ENCODE assay signal across 18 cellular contexts in the genomic region with DNA sequence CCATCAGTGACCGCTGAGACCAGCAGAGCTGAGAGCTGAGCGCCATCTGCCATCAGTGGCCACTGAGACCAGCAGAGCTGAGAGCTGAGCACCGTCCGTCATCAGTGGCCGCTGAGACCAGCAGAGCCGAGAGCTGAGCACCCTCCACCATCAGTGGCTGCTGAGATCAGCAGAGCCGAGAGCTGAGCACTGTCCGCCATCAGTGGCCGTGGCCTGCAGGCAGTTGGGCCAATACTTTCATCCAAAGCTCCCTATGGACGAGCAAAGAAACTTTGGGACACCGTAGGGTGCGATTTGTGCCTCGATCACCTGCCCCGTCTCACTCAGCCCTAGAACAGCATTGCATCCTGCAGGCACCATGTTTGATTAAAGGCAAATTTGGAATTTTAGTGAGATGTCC.
DNase-seq lines count a peak whose midpoint lies in the region; ATAC-seq and TF ChIP-seq lines count a peak whose summit lies in the region.
"Had no signal": no experiment of that assay in that cellular context is flagged by ENCODE, and none has a peak within 500 bp of the region (broad histone marks: within the 10 kb centered on the region; RNA-seq: fewer than 3 reads in every experiment).

No MANE protein-coding gene starts in this region.

- intact Hi-C loops in Right ventricle myocardium superior (cut with DNase I) (no loop called here), heart right ventricle (cut with DNase I) (no loop called here), posterior vena cava (cut with DNase I) (no loop called here), upper lobe of right lung (cut with DNase I) (no loop called here)

- H3K9me3 ChIP-seq in heart right ventricle (no peaks in the 10 kb centered on the region), upper lobe of right lung (no peaks in the 10 kb centered on the region)
- H3K9me3 ChIP-seq: Caco-2, HAP-1 had no signal

- H3K36me3 Mint-ChIP-seq in stimulated activated effector memory CD8-positive, alpha-beta T cell treated with anti-CD3 and anti-CD28 coated beads, Interleukin-12 subunit alpha, Interleukin-12 subunit beta, amount 100 ng/mL, for 72 hours, result no peaks in the 10 kb centered on the region
- H3K36me3 Mint-ChIP-seq: CD4-positive, CD25-positive, alpha-beta regulatory T cell; CD8-positive, alpha-beta T cell had no signal

- H3K27ac Mint-ChIP-seq in stimulated activated effector memory CD8-positive, alpha-beta T cell treated with anti-CD3 and anti-CD28 coated beads, Interleukin-12 subunit alpha, Interleukin-12 subunit beta, amount 100 ng/mL, for 72 hours, result no peak overlapping the region
- H3K27ac Mint-ChIP-seq: B cell; CD4-positive, CD25-positive, alpha-beta regulatory T cell; CD8-positive, alpha-beta T cell; HFFc6 had no signal

- no peak overlapping the region for H3K27ac ChIP-seq in heart right ventricle
- H3K27ac ChIP-seq in upper lobe of right lung, result no peak overlapping the region
- H3K27ac ChIP-seq: 22Rv1, BLaER1, C4-2B had no signal

- H3K36me3 ChIP-seq in heart right ventricle, result no peaks in the 10 kb centered on the region
- no peaks in the 10 kb centered on the region for H3K36me3 ChIP-seq in upper lobe of right lung
- H3K36me3 ChIP-seq: BLaER1, HAP-1 had no signal

- no peak overlapping the region for H3K4me3 Mint-ChIP-seq in stimulated activated effector memory CD8-positive, alpha-beta T cell treated with anti-CD3 and anti-CD28 coated beads, Interleukin-12 subunit alpha, Interleukin-12 subunit beta, amount 100 ng/mL, for 72 hours
- H3K4me3 Mint-ChIP-seq: B cell; CD4-positive, CD25-positive, alpha-beta regulatory T cell; CD8-positive, alpha-beta T cell; HFFc6 had no signal

- ATAC-seq in Right ventricle myocardium superior (ENCODE audit: poor library complexity), result no peak
- no peak for ATAC-seq in heart right ventricle
- ATAC-seq in upper lobe of right lung, result no peak
- ATAC-seq in stimulated activated effector memory CD8-positive, alpha-beta T cell treated with anti-CD3 and anti-CD28 coated beads, Interleukin-12 subunit alpha, Interleukin-12 subunit beta, amount 100 ng/mL, for 72 hours, result no peak
- ATAC-seq: CD8-positive, alpha-beta T cell had no signal

- WGBS in heart right ventricle, 2 donors, result 91 to 93% methylated on average over 14 of the region's 14 CpGs

- TF ChIP-seq CTCF in heart right ventricle (IDR thresholded peaks at IDR 0.05) (no peak), upper lobe of right lung (IDR thresholded peaks at IDR 0.05) (no peak)

- peak; percentile 24 for DNase-seq in Right ventricle myocardium superior
- DNase-seq in heart right ventricle, result no peak
- DNase-seq in posterior vena cava (ENCODE audit: low spot score), result peak; percentile 47
- DNase-seq in upper lobe of right lung, result peak; percentile 46
- DNase-seq in retina, result no peak
- no peak for DNase-seq in stimulated activated effector memory CD8-positive, alpha-beta T cell treated with anti-CD3 and anti-CD28 coated beads, Interleukin-12 subunit alpha, Interleukin-12 subunit beta, amount 100 ng/mL, for 72 hours (ENCODE audit: low spot score in 2 of 2)
- DNase-seq: Caco-2; CD4-positive, CD25-positive, alpha-beta regulatory T cell; CD8-positive, alpha-beta T cell; DMS153; DND-41; GOT3; HFFc6 had no signal

- H3K9me3 Mint-ChIP-seq in stimulated activated effector memory CD8-positive, alpha-beta T cell treated with anti-CD3 and anti-CD28 coated beads, Interleukin-12 subunit alpha, Interleukin-12 subunit beta, amount 100 ng/mL, for 72 hours, result no peaks in the 10 kb centered on the region
- H3K9me3 Mint-ChIP-seq: CD4-positive, CD25-positive, alpha-beta regulatory T cell; CD8-positive, alpha-beta T cell had no signal

- no peaks in the 10 kb centered on the region for H3K4me1 Mint-ChIP-seq in stimulated activated effector memory CD8-positive, alpha-beta T cell treated with anti-CD3 and anti-CD28 coated beads, Interleukin-12 subunit alpha, Interleukin-12 subunit beta, amount 100 ng/mL, for 72 hours
- H3K4me1 Mint-ChIP-seq: B cell had no signal

- H3K4me3 ChIP-seq in heart right ventricle, result no peak overlapping the region
- no peak overlapping the region for H3K4me3 ChIP-seq in upper lobe of right lung
- H3K4me3 ChIP-seq: BLaER1, HAP-1 had no signal

- H3K27me3 ChIP-seq in heart right ventricle (peaks cover 0 to 14% (median 7%) of the 10 kb centered on the region in 7 donors), upper lobe of right lung (no peaks in the 10 kb centered on the region)
- H3K27me3 ChIP-seq: BLaER1 had no signal

- H3K4me1 ChIP-seq in heart right ventricle (no peaks in the 10 kb centered on the region), upper lobe of right lung (no peaks in the 10 kb centered on the region)
- H3K4me1 ChIP-seq: HAP-1 had no signal

Comparison
In these comparisons a context has a peak if more than half of its experiments do, and no peak if none do; other contexts are left out.
1. DNase-seq: peak in Right ventricle myocardium superior (single experiment), posterior vena cava (single experiment) and upper lobe of right lung (single experiment); none in heart right ventricle (0 of 2), retina (single experiment) and stimulated activated effector memory CD8-positive, alpha-beta T cell treated with anti-CD3 and anti-CD28 coated beads, Interleukin-12 subunit alpha, Interleukin-12 subunit beta, amount 100 ng/mL, for 72 hours (0 of 2).